27 cellular contexts compared by ENCODE assay signal in genomic region chr6:68473433-68474210, GRCh38.
DNase-seq lines count a peak whose midpoint lies in the region; ATAC-seq, FAIRE-seq and TF ChIP-seq lines count a peak whose summit lies in the region.
"Had no signal": no experiment of that assay in that cellular context is flagged by ENCODE, and none has a peak within 500 bp of the region (broad histone marks: within the 10 kb centered on the region; RNA-seq: fewer than 3 reads in every experiment).

No MANE protein-coding gene starts in this region.

- TF ChIP-seq CTCF in PC-3 (conservative IDR thresholded peaks at IDR 0.05; ENCODE audit: low read depth, low read length) (no peak), K562 (IDR thresholded peaks at IDR 0.05 in 2 of 3, conservative IDR thresholded peaks at IDR 0.05 in 1 of 3; ENCODE audit: insufficient read depth in 2 of 3, low read depth in 1 of 3, low read length in 3 of 3) (no peak), endothelial cell (IDR thresholded peaks at IDR 0.05; ENCODE audit: unreplicated experiment) (no peak)

- POLR2A ChIA-PET in PC-3 (lab: Charles Lee; ENCODE audit: unreplicated experiment) = no interaction called here
- POLR2A ChIA-PET in K562 (lab: Yijun Ruan, JAX) = no interaction called here

- H3K27me3 Mint-ChIP-seq in endothelial cell (ENCODE audit: unreplicated experiment) = no peaks in the 10 kb centered on the region
- H3K27me3 Mint-ChIP-seq: activated naive CD8-positive, alpha-beta T cell treated with anti-CD3 and anti-CD28 coated beads, Interleukin-2, amount 10 ng/mL, durations not matched to agents 7 days and 5 days; brain; progenitor cell of endocrine pancreas; stimulated activated memory B cell treated with anti-CD40 and anti-IgM and Interleukin-4, amounts not matched to agents 10 μg/mL and 1 μg/mL and 100 μg/mL, for 72 hours had no signal

- 5% methylated on average over 5 of the region's 5 CpGs for WGBS in K562 (ENCODE audit: insufficient coverage, low coverage, missing lambda C conversion rate)

- H3K9ac ChIP-seq in PC-3 (ENCODE audit: low read length) (no peak overlapping the region), K562 (ENCODE audit: insufficient read depth in 1 of 2, low read depth in 2 of 2, low read length in 2 of 2) (no peak overlapping the region)
- H3K9ac ChIP-seq: neural progenitor cell had no signal

- no peak for TF ChIP-seq POLR2A in K562 (conservative IDR thresholded peaks at IDR 0.05)

- H3K9me3 ChIP-seq in PC-3 (ENCODE audit: low read length) (no peaks in the 10 kb centered on the region), K562 (replicated peaks; ENCODE audit: control insufficient read depth, insufficient read depth, low read depth, low read length) (no peaks in the 10 kb centered on the region)
- H3K9me3 ChIP-seq: heart left ventricle, upper lobe of left lung had no signal

- no peak overlapping the region for H3K27ac Mint-ChIP-seq in endothelial cell (ENCODE audit: unreplicated experiment)
- H3K27ac Mint-ChIP-seq: activated naive CD8-positive, alpha-beta T cell treated with anti-CD3 and anti-CD28 coated beads, Interleukin-2, amount 10 ng/mL, durations not matched to agents 7 days and 5 days; brain; neural progenitor cell; progenitor cell of endocrine pancreas; stimulated activated memory B cell treated with anti-CD40 and anti-IgM and Interleukin-4, amounts not matched to agents 10 μg/mL and 1 μg/mL and 100 μg/mL, for 72 hours had no signal

- H4K20me1 ChIP-seq in PC-3 (ENCODE audit: low read length) = no peaks in the 10 kb centered on the region
- H4K20me1 ChIP-seq in K562 (replicated peaks; ENCODE audit: control insufficient read depth, insufficient read depth, low read length) = no peaks in the 10 kb centered on the region

- H3F3A ChIP-seq in PC-3 (ENCODE audit: low read length, unreplicated experiment) = no peaks in the 10 kb centered on the region

- H3K4me2 ChIP-seq in PC-3 (ENCODE audit: low read length) (no peak overlapping the region), K562 (ENCODE audit: insufficient read depth, low read length) (no peak overlapping the region)
- H3K4me2 ChIP-seq: neural progenitor cell had no signal

- intact Hi-C loops in PC-3 (cut with micrococcal nuclease) = no loop called here
- intact Hi-C loops in K562 (cut with micrococcal nuclease) = no loop called here
- intact Hi-C loops in head of caudate nucleus (cut with DNase I) = no loop called here

- H3K4me1 Mint-ChIP-seq in endothelial cell (ENCODE audit: unreplicated experiment) = peaks cover 5% of the 10 kb centered on the region
- H3K4me1 Mint-ChIP-seq: activated naive CD8-positive, alpha-beta T cell treated with anti-CD3 and anti-CD28 coated beads, Interleukin-2, amount 10 ng/mL, durations not matched to agents 7 days and 5 days; stimulated activated memory B cell treated with anti-CD40 and anti-IgM and Interleukin-4, amounts not matched to agents 10 μg/mL and 1 μg/mL and 100 μg/mL, for 72 hours had no signal

- H3K9me2 ChIP-seq in PC-3 (replicated peaks; ENCODE audit: low read length) = no peaks in the 10 kb centered on the region

- no peaks in the 10 kb centered on the region for H3K9me3 Mint-ChIP-seq in endothelial cell (ENCODE audit: unreplicated experiment)
- H3K9me3 Mint-ChIP-seq: brain, neural progenitor cell had no signal

- H3K9me1 ChIP-seq in K562 (ENCODE audit: control insufficient read depth, insufficient read depth, low read length) = no peaks in the 10 kb centered on the region

- H3K4me3 Mint-ChIP-seq in endothelial cell (ENCODE audit: unreplicated experiment) = no peak overlapping the region
- H3K4me3 Mint-ChIP-seq: activated naive CD8-positive, alpha-beta T cell treated with anti-CD3 and anti-CD28 coated beads, Interleukin-2, amount 10 ng/mL, durations not matched to agents 7 days and 5 days; brain; neural progenitor cell; stimulated activated memory B cell treated with anti-CD40 and anti-IgM and Interleukin-4, amounts not matched to agents 10 μg/mL and 1 μg/mL and 100 μg/mL, for 72 hours had no signal

- H3K4me3 ChIP-seq in PC-3 (ENCODE audit: low read length) (no peak overlapping the region), K562 (no peak overlapping the region)
- H3K4me3 ChIP-seq: heart left ventricle, neural progenitor cell, upper lobe of left lung had no signal

- ATAC-seq in PC-3 (no peak), K562 (no peak), GM18873 (IDR thresholded peaks at IDR 0.05; ENCODE audit: low FRiP score, unreplicated experiment) (no peak)
- ATAC-seq: heart left ventricle; sciatic nerve; stimulated activated memory B cell treated with anti-CD40 and anti-IgM and Interleukin-4, amounts not matched to agents 10 μg/mL and 1 μg/mL and 100 μg/mL, for 72 hours had no signal

- H2AFZ ChIP-seq in PC-3 (ENCODE audit: low read length) (no peak overlapping the region), K562 (ENCODE audit: low read depth, low read length) (no peak overlapping the region)
- H2AFZ ChIP-seq: neural progenitor cell had no signal

- H3K79me2 ChIP-seq in PC-3 (ENCODE audit: low read length) (no peaks in the 10 kb centered on the region), K562 (ENCODE audit: control insufficient read depth, insufficient read depth, low read length) (no peaks in the 10 kb centered on the region)

- no TSS peak for BruUV-seq in PC-3 (replicated peaks; lab: Mats Ljungman, UMichigan)
- no TSS peak for BruUV-seq in K562 (replicated peaks; lab: Mats Ljungman, UMichigan)

- no peak overlapping the region for H3K27ac ChIP-seq in PC-3 (ENCODE audit: low read length)
- H3K27ac ChIP-seq in K562 (ENCODE audit: extremely low read depth, low read depth, low read length) = no peak overlapping the region
- H3K27ac ChIP-seq: C4-2B, epithelial cell of prostate, heart left ventricle, neural progenitor cell, RWPE1, upper lobe of left lung had no signal

- no peak for TF ChIP-seq RAD21 in K562 (CRISPR knock-in tag; conservative IDR thresholded peaks at IDR 0.05 in 1 of 2, IDR thresholded peaks at IDR 0.05 in 1 of 2)

- no peaks in the 10 kb centered on the region for H3K36me3 ChIP-seq in PC-3 (ENCODE audit: low read depth, low read length)
- H3K36me3 ChIP-seq in K562 (ENCODE audit: control insufficient read depth, insufficient read depth, low read length) = no peaks in the 10 kb centered on the region
- H3K36me3 ChIP-seq: heart left ventricle, neural progenitor cell, upper lobe of left lung had no signal

- in situ Hi-C loops in K562 (cut with MboI) = no loop called here

- H3K27me3 ChIP-seq in PC-3 (ENCODE audit: low read length) (no peaks in the 10 kb centered on the region), K562 (ENCODE audit: control insufficient read depth in 2 of 2, insufficient read depth in 2 of 2, low read length in 2 of 2) (no peaks in the 10 kb centered on the region)
- H3K27me3 ChIP-seq: heart left ventricle, neural progenitor cell, upper lobe of left lung had no signal

- no peak for FAIRE-seq in K562 (lab: Jason Lieb, UNC)
- FAIRE-seq: GM18507 had no signal

- DNase-seq in H4 (ENCODE audit: low spot score) = peak; percentile 10
- peak; percentile 7 for DNase-seq in PC-3
- no peak for DNase-seq in K562 (ENCODE audit: extremely low read depth in 1 of 4, low spot score in 3 of 4)
- DNase-seq in medulla oblongata (ENCODE audit: extremely low spot score) = peak; percentile 14
- no peak for DNase-seq in endothelial cell (ENCODE audit: low spot score)
- DNase-seq in head of caudate nucleus = no peak
- DNase-seq: activated CD4-positive, alpha-beta T cell treated with anti-CD3 and anti-CD28 coated beads for 48 hours; activated effector memory CD4-positive, alpha-beta T cell treated with anti-CD3 and anti-CD28 coated beads, Interleukin-2, amount 50 U/mL, for 16 hours; activated naive CD8-positive, alpha-beta T cell treated with anti-CD3 and anti-CD28 coated beads, Interleukin-2, amount 10 ng/mL, durations not matched to agents 7 days and 5 days; activated T-cell treated with anti-CD3 and anti-CD28 coated beads, Interleukin-2, amount 50 U/mL, for 1 hour; DND-41; heart left ventricle; NCI-H1694 treated with DMSO at 0.1 percent for 48 hours; NCI-H526; stimulated activated CD4-positive, alpha-beta T cell treated with anti-CD3 and anti-CD28 coated beads, Interleukin-4, amount 100 ng/mL, for 24 hours; T-helper 2 cell; upper lobe of left lung had no signal

- H3K4me1 ChIP-seq in PC-3 (ENCODE audit: insufficient read depth, low read length) (no peaks in the 10 kb centered on the region), K562 (replicated peaks in 1 of 2; ENCODE audit: control insufficient read depth in 2 of 2, insufficient read depth in 2 of 2, low read length in 2 of 2) (no peaks in the 10 kb centered on the region)
- H3K4me1 ChIP-seq: heart left ventricle, upper lobe of left lung had no signal

- no peaks in the 10 kb centered on the region for H3K36me3 Mint-ChIP-seq in endothelial cell (ENCODE audit: low read depth, unreplicated experiment)
- H3K36me3 Mint-ChIP-seq: activated naive CD8-positive, alpha-beta T cell treated with anti-CD3 and anti-CD28 coated beads, Interleukin-2, amount 10 ng/mL, durations not matched to agents 7 days and 5 days; brain; neural progenitor cell; stimulated activated memory B cell treated with anti-CD40 and anti-IgM and Interleukin-4, amounts not matched to agents 10 μg/mL and 1 μg/mL and 100 μg/mL, for 72 hours had no signal

- no peak for TF ChIP-seq EP300 in K562 (IDR thresholded peaks at IDR 0.05; ENCODE audit: low read length)

- CTCF ChIA-PET in PC-3 (lab: Charles Lee) = no interaction called here
- CTCF ChIA-PET in K562 (lab: Yijun Ruan, JAX; ENCODE audit: low intra/inter-chr PET ratio) = no interaction called here

TF ChIP-seq in K562, 482 proteins besides CTCF, POLR2A, EP300 and RAD21:
- TF ChIP-seq MEIS2 (IDR thresholded peaks at IDR 0.05; ENCODE audit: partially characterized antibody) = peak; percentile 22
- no peak for TF ChIP-seq SMARCA5 (IDR thresholded peaks at IDR 0.05)
- peak; percentile 50 for TF ChIP-seq NFIC (IDR thresholded peaks at IDR 0.05)
- TF ChIP-seq ZNF280B (CRISPR knock-in tag; IDR thresholded peaks at IDR 0.05) = no peak
- TF ChIP-seq MAFG (tag; conservative IDR thresholded peaks at IDR 0.05) = no peak

Comparison
In these comparisons a context has a peak if more than half of its experiments do, and no peak if none do; other contexts are left out.
1. DNase-seq: peak in H4 (single experiment), PC-3 (single experiment) and medulla oblongata (single experiment); none in K562 (0 of 4), endothelial cell (single experiment) and head of caudate nucleus (0 of 42).